Comparison of ENCODE assay signal across 13 cellular contexts in genomic region chr10:15295540-15296325, GRCh38.
A peak's percentile ranks its signal among the peaks of the same experiment; 100 is the strongest.
DNase-seq lines count a peak whose midpoint lies in the region; ATAC-seq and TF ChIP-seq lines count a peak whose summit lies in the region.
"Had no signal": no experiment of that assay in that cellular context is flagged by ENCODE, and none has a peak within 500 bp of the region (broad histone marks: within the 10 kb centered on the region; RNA-seq: fewer than 3 reads in every experiment).

No MANE protein-coding gene starts in this region.

- no peaks in the 10 kb centered on the region for H3K27me3 ChIP-seq in rectal smooth muscle tissue (ENCODE audit: control insufficient read depth, insufficient read depth, low read length)
- H3K27me3 ChIP-seq: BE2C had no signal

- H3K4me3 Mint-ChIP-seq in HFFc6, result peak overlapping the region; percentile 62; the same call in 1 of the 2 replicates
- no peak overlapping the region for H3K4me3 Mint-ChIP-seq in activated CD4-positive, alpha-beta T cell treated with anti-CD3 and anti-CD28 coated beads, Interleukin-2, amount 10 ng/mL, durations not matched to agents 7 days and 5 days

- H3K27ac ChIP-seq in rectal smooth muscle tissue (ENCODE audit: low read depth, low read length), result peak overlapping the region; percentile 44

- peak overlapping the region; percentile 48 for H3K27ac Mint-ChIP-seq in HFFc6
- H3K27ac Mint-ChIP-seq in activated CD4-positive, alpha-beta T cell treated with anti-CD3 and anti-CD28 coated beads, Interleukin-2, amount 10 ng/mL, durations not matched to agents 7 days and 5 days, result no peak overlapping the region

- ATAC-seq in HG02678 (IDR thresholded peaks at IDR 0.05; ENCODE audit: unreplicated experiment), result no peak
- ATAC-seq: Right ventricle myocardium inferior had no signal

- no peaks in the 10 kb centered on the region for H3K36me3 Mint-ChIP-seq in HFFc6 (ENCODE audit: low read depth)
- no peaks in the 10 kb centered on the region for H3K36me3 Mint-ChIP-seq in activated CD4-positive, alpha-beta T cell treated with anti-CD3 and anti-CD28 coated beads, Interleukin-2, amount 10 ng/mL, durations not matched to agents 7 days and 5 days (ENCODE audit: low read depth)

- DNase-seq in HFFc6 (no peak), anterior cingulate cortex (lab: John Stamatoyannopoulos, UW) (peak in 33 of 58 donors; percentile 12 to 84 (median 40)), medulla oblongata (ENCODE audit: extremely low spot score) (peak; percentile 47), DMS53 (lab: John Stamatoyannopoulos, UW) (no peak)
- no peak for DNase-seq in activated CD4-positive, alpha-beta T cell treated with anti-CD3 and anti-CD28 coated beads, Interleukin-2, amount 10 ng/mL, durations not matched to agents 7 days and 5 days
- DNase-seq: BE2C, DMS153, Kasumi-1, NCI-H446 treated with DMSO at 0.1 percent for 48 hours, NCI-H82 had no signal

- CTCF ChIA-PET in activated CD4-positive, alpha-beta T cell treated with anti-CD3 and anti-CD28 coated beads, Interleukin-2, amount 10 ng/mL, durations not matched to agents 7 days and 5 days (lab: Charles Lee), result interaction anchor here (0.6 kb wide), 1 partner anchor 160 kb away, joined by 3 read pairs; no protein-coding TSS in a partner anchor

- no peaks in the 10 kb centered on the region; the same call in 1 of the 2 replicates for H3K27me3 Mint-ChIP-seq in HFFc6 (ENCODE audit: insufficient read depth)
- H3K27me3 Mint-ChIP-seq in activated CD4-positive, alpha-beta T cell treated with anti-CD3 and anti-CD28 coated beads, Interleukin-2, amount 10 ng/mL, durations not matched to agents 7 days and 5 days, result peaks cover 2% of the 10 kb centered on the region

- TF ChIP-seq CTCF in HFFc6 (IDR thresholded peaks at IDR 0.05), result no peak

- H3K4me1 ChIP-seq in rectal smooth muscle tissue (ENCODE audit: control insufficient read depth, insufficient read depth, low read length), result peaks cover 3% of the 10 kb centered on the region
- H3K4me1 ChIP-seq: BE2C had no signal

- H3K36me3 ChIP-seq in rectal smooth muscle tissue (ENCODE audit: control insufficient read depth, insufficient read depth, low read length), result no peaks in the 10 kb centered on the region
- H3K36me3 ChIP-seq: BE2C had no signal

- no peak overlapping the region for H3K9ac ChIP-seq in rectal smooth muscle tissue (ENCODE audit: low read length)

- POLR2A ChIA-PET in activated CD4-positive, alpha-beta T cell treated with anti-CD3 and anti-CD28 coated beads, Interleukin-2, amount 10 ng/mL, durations not matched to agents 7 days and 5 days (lab: Charles Lee), result no interaction called here

- no peaks in the 10 kb centered on the region for H3K9me3 Mint-ChIP-seq in HFFc6
- no peaks in the 10 kb centered on the region for H3K9me3 Mint-ChIP-seq in activated CD4-positive, alpha-beta T cell treated with anti-CD3 and anti-CD28 coated beads, Interleukin-2, amount 10 ng/mL, durations not matched to agents 7 days and 5 days

- H3K4me3 ChIP-seq in rectal smooth muscle tissue (ENCODE audit: low read length), result no peak overlapping the region

- H3K4me1 Mint-ChIP-seq in HFFc6 (ENCODE audit: low read depth), result peaks cover 33% of the 10 kb centered on the region
- peaks cover 7% of the 10 kb centered on the region for H3K4me1 Mint-ChIP-seq in activated CD4-positive, alpha-beta T cell treated with anti-CD3 and anti-CD28 coated beads, Interleukin-2, amount 10 ng/mL, durations not matched to agents 7 days and 5 days

Comparison
In these comparisons a context has a peak if more than half of its experiments do, and no peak if none do; other contexts are left out.
1. DNase-seq: peak in anterior cingulate cortex (33 of 58) and medulla oblongata (single experiment); none in HFFc6 (single experiment), activated CD4-positive, alpha-beta T cell treated with anti-CD3 and anti-CD28 coated beads, Interleukin-2, amount 10 ng/mL, durations not matched to agents 7 days and 5 days (single experiment) and DMS53 (single experiment).